1 cellular context compared by ENCODE assay signal in genomic region chr11:2151500-2152257, GRCh38.
TF ChIP-seq lines count a peak whose summit lies in the region.

No MANE protein-coding gene starts in this region.

TF ChIP-seq in HepG2, 621 proteins besides CTCF, POLR2A, EP300 and RAD21 (continued from another document):
- TF ChIP-seq, protein P1, sequence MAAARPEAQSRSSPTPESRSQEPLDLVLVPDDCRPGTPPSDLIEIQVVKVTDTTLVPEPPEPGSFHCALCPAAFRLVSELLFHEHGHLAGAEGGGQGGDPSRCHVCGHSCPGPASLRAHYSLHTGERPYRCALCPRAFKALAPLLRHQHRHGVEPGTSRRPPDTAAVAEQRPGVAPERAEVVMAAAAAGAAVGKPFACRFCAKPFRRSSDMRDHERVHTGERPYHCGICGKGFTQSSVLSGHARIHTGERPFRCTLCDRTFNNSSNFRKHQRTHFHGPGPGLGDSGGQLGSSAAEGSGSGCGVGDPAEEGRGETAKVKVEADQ (CRISPR knock-in tag; IDR thresholded peaks at IDR 0.05; ENCODE audit: borderline replicate concordance), result 0 out of 2 replicates have a peak, but pooled peaks have one; percentile 5
- TF ChIP-seq ZFP36L2 (CRISPR knock-in tag; IDR thresholded peaks at IDR 0.05) (no peak), ZNF30 (CRISPR knock-in tag; IDR thresholded peaks at IDR 0.05) (no peak), ZNF484 (CRISPR knock-in tag; IDR thresholded peaks at IDR 0.05; ENCODE audit: borderline replicate concordance, low read depth) (no peak), SAP130 (CRISPR knock-in tag; IDR thresholded peaks at IDR 0.05; ENCODE audit: low read depth) (no peak)
